30 cellular contexts compared by ENCODE assay signal in the genomic region with DNA sequence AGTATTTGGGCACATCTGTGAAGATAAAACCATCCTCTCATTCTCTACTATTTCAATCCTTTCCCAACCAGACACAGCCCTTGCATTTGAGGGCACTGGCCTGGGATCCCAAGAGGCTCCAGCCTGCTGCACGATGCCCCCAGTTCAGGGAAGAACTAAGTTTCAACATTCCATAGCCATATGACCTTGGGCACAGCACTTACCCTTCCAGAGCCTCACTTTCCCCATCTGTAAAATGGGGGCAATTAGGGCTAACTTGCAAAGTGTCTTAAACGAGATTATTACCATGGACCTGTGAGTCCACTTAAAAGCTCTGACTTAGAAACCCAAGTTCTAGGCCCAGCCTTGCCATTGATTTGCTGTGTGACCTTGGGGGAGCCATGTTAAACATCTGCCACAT. TPM values are rescaled to one million over a fixed set of nuclear protein-coding genes. Genes with fewer than 3 reads are reported as not detected.
"Had no signal": no experiment of that assay in that cellular context is flagged by ENCODE, and none has a peak within 500 bp of the region (broad histone marks: within the 10 kb centered on the region; RNA-seq: fewer than 3 reads in every experiment).

No MANE protein-coding gene starts in this region.

- H3K27ac Mint-ChIP-seq: mesothelial cell of epicardium had no signal

- H3K36me3 Mint-ChIP-seq: mesothelial cell of epicardium had no signal

- H3K4me1 Mint-ChIP-seq: mesothelial cell of epicardium had no signal

- FAIRE-seq: colon, endothelial cell of umbilical vein, islet of Langerhans, keratinocyte had no signal

- H3K9me3 ChIP-seq: esophagus squamous epithelium, gastrocnemius medialis, heart right ventricle, left lung, lower lobe of right lung, mucosa of descending colon had no signal

- ATAC-seq: esophagus mucosa, gastrocnemius medialis, heart right ventricle, left cardiac atrium, left lung, left ventricle myocardium superior, lower lobe of right lung, mucosa of descending colon had no signal

- H3K36me3 ChIP-seq: esophagus squamous epithelium, gastrocnemius medialis, heart right ventricle, left lung, lower lobe of right lung had no signal

- H3K4me3 Mint-ChIP-seq: mesothelial cell of epicardium had no signal

- H3K27ac ChIP-seq: coronary artery, dorsolateral prefrontal cortex, epithelial cell of prostate, esophagus squamous epithelium, gastrocnemius medialis, heart right ventricle, left lung, lower lobe of right lung had no signal

- DNase-seq: dermis blood vessel endothelial cell; dorsolateral prefrontal cortex; effector CD4-positive, alpha-beta T cell; effector memory CD4-positive, alpha-beta T cell; erythroblast; esophagus squamous epithelium; foreskin fibroblast; foreskin melanocyte; gastrocnemius medialis; glutamatergic neuron; head of caudate nucleus; heart right ventricle; hippocampal formation; left cardiac atrium; left lung; left ventricle myocardium superior; lower lobe of right lung; mesenchymal stem cell; mucosa of descending colon had no signal

- H3K9me3 Mint-ChIP-seq: mesothelial cell of epicardium had no signal

- H3K27me3 ChIP-seq: dorsolateral prefrontal cortex, esophagus squamous epithelium, gastrocnemius medialis, heart right ventricle, left lung had no signal

- H3K4me3 ChIP-seq: coronary artery, dorsolateral prefrontal cortex, esophagus squamous epithelium, gastrocnemius medialis, heart right ventricle, left lung, lower lobe of right lung, mucosa of descending colon had no signal

- H3K4me1 ChIP-seq: esophagus squamous epithelium, heart right ventricle, left lung, lower lobe of right lung had no signal

RNA-seq across cellular contexts. Expression of gene CDCP2, which starts 22.9 kb away (rescaled TPM):
- total RNA-seq: endothelial cell of umbilical vein, esophagus mucosa, gastrocnemius medialis, glomerular endothelial cell, kidney epithelial cell, left cardiac atrium, left ventricle myocardium superior, lower lobe of right lung, mesothelial cell of epicardium, myocyte had no signal
- polyA plus RNA-seq: keratinocyte had no signal
